ENCODE assay signal across 6 cellular contexts in the genomic region with DNA sequence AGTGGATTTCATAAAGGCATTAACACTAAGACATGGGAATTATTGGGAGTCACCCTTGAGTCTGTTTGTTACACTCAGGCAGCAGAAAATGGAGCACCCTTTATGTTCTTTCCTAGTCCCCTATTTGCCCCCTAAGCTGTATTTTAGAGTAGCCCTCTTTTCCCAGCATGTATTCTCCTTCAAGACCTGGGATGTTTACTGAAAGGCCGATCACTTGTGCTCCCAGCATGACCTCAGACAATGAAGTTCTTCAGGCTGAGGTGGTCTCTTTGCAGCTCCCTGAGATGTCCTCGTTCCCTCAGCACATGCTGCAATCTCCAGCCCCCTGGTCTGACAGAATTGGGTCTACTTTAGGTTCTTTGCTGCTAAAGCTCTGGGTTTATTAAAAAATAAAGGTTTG.
"Had no signal": no experiment of that assay in that cellular context is flagged by ENCODE, and none has a peak within 500 bp of the region (broad histone marks: within the 10 kb centered on the region; RNA-seq: fewer than 3 reads in every experiment).

No MANE protein-coding gene starts in this region.

- H3K36me3 Mint-ChIP-seq: IgD-negative memory B cell had no signal

- H3K4me2 ChIP-seq: GM23338, KMS-11 had no signal

- H3K4me1 Mint-ChIP-seq: IgD-negative memory B cell had no signal

- H3K27ac Mint-ChIP-seq: GM23338, IgD-negative memory B cell had no signal

- H3K9me3 Mint-ChIP-seq: GM23338, H9 had no signal

- DNase-seq: KBM-7 had no signal

- H3K4me3 Mint-ChIP-seq: GM23338, H9, IgD-negative memory B cell had no signal

- H3K4me3 ChIP-seq: GM23338 had no signal

- H3K27me3 Mint-ChIP-seq: IgD-negative memory B cell had no signal

- H3K27ac ChIP-seq: KMS-11 had no signal

- ATAC-seq: HepG2 had no signal

- H3K9ac ChIP-seq: KMS-11 had no signal

- H2AFZ ChIP-seq: GM23338 had no signal
